8 cellular contexts compared by ENCODE assay signal in the genomic region with DNA sequence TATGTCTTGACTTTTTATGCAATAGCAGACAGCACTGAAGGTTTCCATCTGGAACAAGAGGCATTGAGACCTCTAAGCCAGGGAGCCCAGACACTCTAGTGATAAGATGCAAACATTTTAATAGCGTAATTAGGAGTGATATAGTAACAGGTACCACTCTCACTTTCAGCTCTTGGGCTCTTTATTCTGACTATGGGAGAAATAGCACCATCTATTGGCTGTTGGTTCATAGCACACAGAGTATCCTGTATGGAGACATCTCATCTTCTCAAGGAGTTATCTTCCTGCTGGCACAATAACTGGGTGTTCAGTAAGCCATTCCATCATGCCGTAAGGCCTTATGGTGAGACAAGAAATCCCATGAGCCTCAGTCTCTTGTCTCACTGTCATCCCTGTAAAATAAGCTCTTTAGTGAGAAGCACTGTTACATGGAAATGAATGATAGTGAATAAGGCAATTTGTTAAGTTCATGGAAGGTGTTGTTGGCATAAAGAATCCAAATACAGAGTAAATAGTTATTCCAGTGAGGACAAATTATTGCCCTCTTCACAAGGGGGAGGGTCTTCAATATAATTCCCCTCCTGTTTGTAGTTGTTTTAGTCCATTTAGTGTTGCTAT. TPM values are rescaled to one million over a fixed set of nuclear protein-coding genes. Genes with fewer than 3 reads are reported as not detected.
DNase-seq lines count a peak whose midpoint lies in the region; ATAC-seq and TF ChIP-seq lines count a peak whose summit lies in the region.

No MANE protein-coding gene starts in this region.

- ATAC-seq in GM18502 (IDR thresholded peaks at IDR 0.05; ENCODE audit: poor library complexity, unreplicated experiment) (peak; percentile 48), SK-N-SH treated with all-trans-retinoic acid at 6 μM for 48 hours (peak; percentile 81)

- intact Hi-C loops in vagina (cut with DNase I) = no loop called here

- H3K27me3 ChIP-seq in HL-60 (ENCODE audit: insufficient read depth, poor library complexity, severe bottlenecking) = no peaks in the 10 kb centered on the region
- no peaks in the 10 kb centered on the region for H3K27me3 ChIP-seq in hepatocyte
- H3K27me3 ChIP-seq in vagina = no peaks in the 10 kb centered on the region

- H4K20me1 ChIP-seq in hepatocyte (ENCODE audit: insufficient read depth, poor library complexity, severe bottlenecking) = no peaks in the 10 kb centered on the region

- no peaks in the 10 kb centered on the region for H3K36me3 ChIP-seq in hepatocyte (replicated peaks; ENCODE audit: insufficient read depth, low read depth)
- H3K36me3 ChIP-seq in vagina = peaks cover 0 to 7% of the 10 kb centered on the region in 2 donors

- 84% methylated on average over 2 of the region's 2 CpGs for whole genome bisulfite sequencing in hepatocyte (ENCODE audit: low lambda C conversion rate, missing lambda C conversion rate)

- H3K4me3 ChIP-seq in HL-60 (replicated peaks; ENCODE audit: insufficient read depth, low read length) (no peak overlapping the region), hepatocyte (no peak overlapping the region), vagina (no peak overlapping the region)

- H3K4me1 ChIP-seq in hepatocyte (ENCODE audit: insufficient read depth) (no peaks in the 10 kb centered on the region), vagina (peaks cover 6% of the 10 kb centered on the region)

- H3K4me2 ChIP-seq in hepatocyte = no peak overlapping the region

- DNase-seq in Ammon's horn (ENCODE audit: low spot score) (peak; percentile 45), HL-60 (ENCODE audit: low read depth in 1 of 2, low spot score in 1 of 2) (peak in 1 of 2 experiments; percentile 18), hepatocyte (ENCODE audit: low spot score) (peak; percentile 41), vagina (ENCODE audit: extremely low spot score in 2 of 2) (no peak), HK-2 (ENCODE audit: unreplicated experiment) (no peak)
- no peak for DNase-seq in stimulated activated CD4-positive, alpha-beta T cell treated with anti-CD3 and anti-CD28 coated beads, Interleukin-4, amount 100 ng/mL, for 4 hours

- no peaks in the 10 kb centered on the region for H3K9me2 ChIP-seq in hepatocyte (replicated peaks; ENCODE audit: insufficient read depth)

- H3K9me3 ChIP-seq in hepatocyte (ENCODE audit: low read depth) (no peaks in the 10 kb centered on the region), vagina (no peaks in the 10 kb centered on the region)

- H3K27ac ChIP-seq in HL-60 (replicated peaks) (no peak overlapping the region), hepatocyte (no peak overlapping the region), vagina (no peak overlapping the region)

- H2AFZ ChIP-seq in hepatocyte = no peak overlapping the region

- H3K79me2 ChIP-seq in hepatocyte = no peaks in the 10 kb centered on the region

- TF ChIP-seq CTCF in HL-60 (IDR thresholded peaks at IDR 0.05; ENCODE audit: insufficient read depth, low read length) (peak; percentile 60), hepatocyte (IDR thresholded peaks at IDR 0.05; ENCODE audit: poor library complexity) (peak; percentile 44), vagina (IDR thresholded peaks at IDR 0.05) (no peak)

- no peak for TF ChIP-seq POLR2A in vagina (IDR thresholded peaks at IDR 0.05)

TF ChIP-seq in SK-N-SH treated with all-trans-retinoic acid at 6 μM for 48 hours, 23 proteins besides CTCF, POLR2A, EP300 and RAD21:
- no peak for TF ChIP-seq ARNTL (CRISPR knock-in tag; IDR thresholded peaks at IDR 0.05; ENCODE audit: borderline replicate concordance, low read depth)
- TF ChIP-seq, protein P1, sequence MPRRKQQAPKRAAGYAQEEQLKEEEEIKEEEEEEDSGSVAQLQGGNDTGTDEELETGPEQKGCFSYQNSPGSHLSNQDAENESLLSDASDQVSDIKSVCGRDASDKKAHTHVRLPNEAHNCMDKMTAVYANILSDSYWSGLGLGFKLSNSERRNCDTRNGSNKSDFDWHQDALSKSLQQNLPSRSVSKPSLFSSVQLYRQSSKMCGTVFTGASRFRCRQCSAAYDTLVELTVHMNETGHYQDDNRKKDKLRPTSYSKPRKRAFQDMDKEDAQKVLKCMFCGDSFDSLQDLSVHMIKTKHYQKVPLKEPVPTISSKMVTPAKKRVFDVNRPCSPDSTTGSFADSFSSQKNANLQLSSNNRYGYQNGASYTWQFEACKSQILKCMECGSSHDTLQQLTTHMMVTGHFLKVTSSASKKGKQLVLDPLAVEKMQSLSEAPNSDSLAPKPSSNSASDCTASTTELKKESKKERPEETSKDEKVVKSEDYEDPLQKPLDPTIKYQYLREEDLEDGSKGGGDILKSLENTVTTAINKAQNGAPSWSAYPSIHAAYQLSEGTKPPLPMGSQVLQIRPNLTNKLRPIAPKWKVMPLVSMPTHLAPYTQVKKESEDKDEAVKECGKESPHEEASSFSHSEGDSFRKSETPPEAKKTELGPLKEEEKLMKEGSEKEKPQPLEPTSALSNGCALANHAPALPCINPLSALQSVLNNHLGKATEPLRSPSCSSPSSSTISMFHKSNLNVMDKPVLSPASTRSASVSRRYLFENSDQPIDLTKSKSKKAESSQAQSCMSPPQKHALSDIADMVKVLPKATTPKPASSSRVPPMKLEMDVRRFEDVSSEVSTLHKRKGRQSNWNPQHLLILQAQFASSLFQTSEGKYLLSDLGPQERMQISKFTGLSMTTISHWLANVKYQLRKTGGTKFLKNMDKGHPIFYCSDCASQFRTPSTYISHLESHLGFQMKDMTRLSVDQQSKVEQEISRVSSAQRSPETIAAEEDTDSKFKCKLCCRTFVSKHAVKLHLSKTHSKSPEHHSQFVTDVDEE (CRISPR knock-in tag; IDR thresholded peaks at IDR 0.05) = no peak
- TF ChIP-seq ZNF8 (CRISPR knock-in tag; IDR thresholded peaks at IDR 0.05) = no peak
- no peak for TF ChIP-seq GLIS3 (CRISPR knock-in tag; IDR thresholded peaks at IDR 0.05)
- no peak for TF ChIP-seq PPARA (CRISPR knock-in tag; IDR thresholded peaks at IDR 0.05; ENCODE audit: borderline replicate concordance)
- TF ChIP-seq, protein P2, sequence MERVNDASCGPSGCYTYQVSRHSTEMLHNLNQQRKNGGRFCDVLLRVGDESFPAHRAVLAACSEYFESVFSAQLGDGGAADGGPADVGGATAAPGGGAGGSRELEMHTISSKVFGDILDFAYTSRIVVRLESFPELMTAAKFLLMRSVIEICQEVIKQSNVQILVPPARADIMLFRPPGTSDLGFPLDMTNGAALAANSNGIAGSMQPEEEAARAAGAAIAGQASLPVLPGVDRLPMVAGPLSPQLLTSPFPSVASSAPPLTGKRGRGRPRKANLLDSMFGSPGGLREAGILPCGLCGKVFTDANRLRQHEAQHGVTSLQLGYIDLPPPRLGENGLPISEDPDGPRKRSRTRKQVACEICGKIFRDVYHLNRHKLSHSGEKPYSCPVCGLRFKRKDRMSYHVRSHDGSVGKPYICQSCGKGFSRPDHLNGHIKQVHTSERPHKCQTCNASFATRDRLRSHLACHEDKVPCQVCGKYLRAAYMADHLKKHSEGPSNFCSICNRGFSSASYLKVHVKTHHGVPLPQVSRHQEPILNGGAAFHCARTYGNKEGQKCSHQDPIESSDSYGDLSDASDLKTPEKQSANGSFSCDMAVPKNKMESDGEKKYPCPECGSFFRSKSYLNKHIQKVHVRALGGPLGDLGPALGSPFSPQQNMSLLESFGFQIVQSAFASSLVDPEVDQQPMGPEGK (CRISPR knock-in tag; IDR thresholded peaks at IDR 0.05; ENCODE audit: borderline replicate concordance) = no peak
- TF ChIP-seq TOX (CRISPR knock-in tag; IDR thresholded peaks at IDR 0.05; ENCODE audit: borderline replicate concordance) = no peak
- TF ChIP-seq ZC3H10 (CRISPR knock-in tag; IDR thresholded peaks at IDR 0.05) = no peak
- TF ChIP-seq ZNF565 (CRISPR knock-in tag; conservative IDR thresholded peaks at IDR 0.05; ENCODE audit: low read depth) = no peak

RNA-seq across cellular contexts. Expression of a gene that starts 48.3 kb away (rescaled TPM):
- total RNA-seq in hepatocyte = 12.2 and 12.8 TPM in 2 replicates
- polyA plus RNA-seq in hepatocyte = 6.5 and 8.3 TPM in 2 replicates
- 10.3 TPM for total RNA-seq in vagina

Comparison
In these comparisons a context has a peak if more than half of its experiments do, and no peak if none do; other contexts are left out.
1. DNase-seq: peak in Ammon's horn (single experiment) and hepatocyte (single experiment); none in stimulated activated CD4-positive, alpha-beta T cell treated with anti-CD3 and anti-CD28 coated beads, Interleukin-4, amount 100 ng/mL, for 4 hours (0 of 2), vagina (0 of 2) and HK-2 (single experiment).
2. CTCF ChIP-seq: peak in HL-60 (single experiment) and hepatocyte (single experiment); none in vagina (0 of 3).